ENCODE assay signal across 34 cellular contexts in genomic region chr7:87779806-87780205, GRCh38.
"Had no signal": no experiment of that assay in that cellular context is flagged by ENCODE, and none has a peak within 500 bp of the region (broad histone marks: within the 10 kb centered on the region; RNA-seq: fewer than 3 reads in every experiment).

No MANE protein-coding gene starts in this region.

- H3K9ac ChIP-seq: KMS-11 had no signal

- H3K27ac ChIP-seq: KMS-11 had no signal

- H3K4me3 ChIP-seq: MG63 had no signal

- H3K27me3 ChIP-seq: MG63 had no signal

- H3K4me2 ChIP-seq: KMS-11 had no signal

- H3K36me3 ChIP-seq: MG63 had no signal

- H3K9me3 ChIP-seq: MG63 had no signal

- DNase-seq: Karpas-422, Kasumi-1, KG1, MG63, MM.1S, MV-4-11, NCI-H1048, NCI-H1092, NCI-H1092 treated with DMSO at 0.1 percent for 48 hours, NCI-H1105, NCI-H1105 treated with DMSO at 0.1 percent for 48 hours, NCI-H1417, NCI-H1417 treated with DMSO at 0.1 percent for 48 hours, NCI-H1436, NCI-H1436 treated with DMSO at 0.1 percent for 48 hours, NCI-H146, NCI-H1694, NCI-H1694 treated with DMSO at 0.1 percent for 48 hours, NCI-H187, NCI-H187 treated with DMSO at 0.1 percent for 48 hours, NCI-H1930, NCI-H2029, NCI-H2029 treated with DMSO at 0.1 percent for 48 hours, NCI-H2081, NCI-H2081 treated with DMSO at 0.1 percent for 48 hours, NCI-H2107, NCI-H2171, NCI-H2171 treated with DMSO at 0.1 percent for 48 hours, NCI-H2227 treated with DMSO at 0.1 percent for 48 hours, NCI-H226, NCI-H345, NCI-H446, NCI-H446 treated with DMSO at 0.1 percent for 48 hours had no signal
